ENCODE assay signal across 10 cellular contexts in the genomic region with DNA sequence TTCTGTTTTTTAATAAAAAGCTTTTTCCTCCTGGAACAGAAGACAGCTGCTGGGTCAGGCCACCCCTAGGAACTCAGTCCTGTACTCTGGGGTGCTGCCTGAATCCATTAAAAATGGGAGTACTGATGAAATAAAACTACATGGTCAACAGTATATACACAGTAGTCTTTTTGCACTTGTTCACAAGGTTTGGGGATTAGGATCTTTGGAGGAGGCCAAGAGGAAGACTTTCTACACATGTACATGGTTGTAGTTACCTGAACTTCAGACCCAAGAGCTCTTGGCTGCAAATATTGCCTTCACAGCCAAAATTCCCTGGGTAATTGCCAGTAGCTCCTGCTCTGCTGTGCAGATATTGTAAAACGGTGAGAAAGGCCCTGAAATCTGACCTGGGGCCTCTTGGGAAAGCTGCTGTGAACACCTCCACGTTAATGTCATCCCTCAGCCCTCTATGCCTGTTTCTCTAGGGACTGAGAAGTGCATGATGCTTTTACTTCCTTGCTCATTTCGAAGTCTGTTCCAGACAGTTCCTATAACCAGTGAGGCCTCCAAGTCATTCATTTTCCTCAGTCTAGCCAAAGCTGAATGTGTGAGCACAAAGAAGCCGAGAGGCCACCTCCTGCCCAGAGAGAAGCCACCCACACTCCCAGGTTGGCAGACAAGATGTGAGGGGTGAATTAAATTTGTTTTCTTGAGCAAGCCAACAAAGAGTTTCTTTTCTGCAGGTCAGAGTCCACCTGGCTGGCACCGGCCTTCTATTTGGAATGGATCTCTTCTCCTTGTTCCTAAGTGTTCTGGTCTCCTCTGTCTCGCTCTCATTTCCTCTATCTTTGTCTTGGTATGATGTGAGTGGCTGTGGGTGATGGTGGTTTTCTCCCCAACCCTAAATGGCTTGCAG. TPM values are rescaled to one million over a fixed set of nuclear protein-coding genes. Genes with fewer than 3 reads are reported as not detected.
DNase-seq lines count a peak whose midpoint lies in the region; ATAC-seq, FAIRE-seq and TF ChIP-seq lines count a peak whose summit lies in the region.
"Had no signal": no experiment of that assay in that cellular context is flagged by ENCODE, and none has a peak within 500 bp of the region (broad histone marks: within the 10 kb centered on the region; RNA-seq: fewer than 3 reads in every experiment).

No MANE protein-coding gene starts in this region.

- H3K4me3 Mint-ChIP-seq in activated naive CD4-positive, alpha-beta T cell treated with anti-CD3 and anti-CD28 coated beads for 36 hours, result no peak overlapping the region

- BruUV-seq in Panc1 (replicated peaks; lab: Mats Ljungman, UMichigan), result no TSS peak
- no TSS peak for BruUV-seq in HepG2 (replicated peaks; lab: Mats Ljungman, UMichigan)

- H4K20me1 ChIP-seq in HepG2 (ENCODE audit: insufficient read depth, low read length), result no peaks in the 10 kb centered on the region

- WGBS in HepG2 (ENCODE audit: low lambda C conversion rate), result 16% methylated on average over 6 of the region's 6 CpGs
- 59 to 60% methylated on average over 5 to 6 of the region's 6 CpGs for whole genome bisulfite sequencing in thyroid gland, 2 donors

- peak overlapping the region; percentile 29 for H3K27ac ChIP-seq in Panc1 (ENCODE audit: low read length)
- peak overlapping the region; percentile 89 for H3K27ac ChIP-seq in HepG2 (ENCODE audit: extremely low read length, insufficient read depth, low read length)
- peak overlapping the region; percentile 18 to 81 (median 70) for H3K27ac ChIP-seq in thyroid gland

- H3K9me3 ChIP-seq in Panc1 (ENCODE audit: control insufficient read depth, insufficient read depth, low read depth, low read length), result no peaks in the 10 kb centered on the region
- no peaks in the 10 kb centered on the region for H3K9me3 ChIP-seq in HepG2 (ENCODE audit: low read length)
- no peaks in the 10 kb centered on the region for H3K9me3 ChIP-seq in thyroid gland

- no peak for DNase-seq in activated naive CD4-positive, alpha-beta T cell treated with anti-CD3 and anti-CD28 coated beads, Interleukin-2, amount 50 U/mL, for 72 hours (ENCODE audit: low spot score in 2 of 2)
- no peak for DNase-seq in activated naive CD4-positive, alpha-beta T cell treated with anti-CD3 and anti-CD28 coated beads for 36 hours
- DNase-seq in Panc1 (ENCODE audit: low read depth, low spot score) (no peak), HepG2 (ENCODE audit: low spot score) (peak; percentile 85), thyroid gland (peak; percentile 49 to 53), H54 (ENCODE audit: insufficient read length, low spot score) (no peak)
- no peak for DNase-seq in activated CD4-positive, CD25-positive, alpha-beta regulatory T cell treated with anti-CD3 and anti-CD28 coated beads, Interleukin-2, amount 50 U/mL, for 72 hours
- no peak for DNase-seq in activated CD8-positive, alpha-beta memory T cell treated with anti-CD3 and anti-CD28 coated beads for 24 hours
- DNase-seq: activated CD8-positive, alpha-beta memory T cell treated with anti-CD3 and anti-CD28 coated beads, Interleukin-2, amount 50 U/mL, for 4 hours had no signal

- TF ChIP-seq EP300 in HepG2 (IDR thresholded peaks at IDR 0.05; ENCODE audit: low read depth in 2 of 2, low read length in 2 of 2), result peak; percentile 27 to 71; a peak in 2 of 4 replicates
- peak; percentile 15; the same call in 1 of the 2 replicates for TF ChIP-seq EP300 in HepG2 (CRISPR knock-in tag; IDR thresholded peaks at IDR 0.05; ENCODE audit: borderline replicate concordance)

- CTCF ChIA-PET in activated naive CD4-positive, alpha-beta T cell treated with anti-CD3 and anti-CD28 coated beads for 36 hours (lab: Charles Lee), result interaction anchor here (1.1 kb wide), 2 partner anchors 10 to 65 kb away, joined by 3 read pairs; no protein-coding TSS in a partner anchor
- CTCF ChIA-PET in Panc1 (lab: Charles Lee), result interaction anchor here (0.5 to 1.5 kb wide), 5 partner anchors 13 to 141 kb away, joined by 3 to 13 read pairs (median 3); no protein-coding TSS in a partner anchor
- CTCF ChIA-PET in HepG2 (lab: Yijun Ruan, JAX; ENCODE audit: low intra/inter-chr PET ratio, low total read pairs), result no interaction called here

- no peak for ATAC-seq in activated naive CD4-positive, alpha-beta T cell treated with anti-CD3 and anti-CD28 coated beads, Interleukin-2, amount 50 U/mL, for 72 hours
- ATAC-seq in Panc1 (0 out of 2 replicates have a peak, but pooled peaks have one; percentile 1), HepG2 (peak; percentile 7)

- POLR2A ChIA-PET in Panc1 (lab: Charles Lee), result interaction anchor here (0.6 kb wide), 3 partner anchors 61 to 1945 kb away, joined by 3 to 6 read pairs (median 4); no protein-coding TSS in a partner anchor
- POLR2A ChIA-PET in HepG2 (lab: Yijun Ruan, JAX), result interaction anchor here (0.8 to 21.3 kb wide), 24 partner anchors 7 to 295 kb away, joined by 3 to 839 read pairs (median 6); a partner anchor contains a TSS

- peak overlapping the region; percentile 66 for H3K9ac ChIP-seq in HepG2 (ENCODE audit: insufficient read depth, low read depth, low read length)

- H3K27me3 ChIP-seq in Panc1 (ENCODE audit: control insufficient read depth, insufficient read depth, low read length) (no peaks in the 10 kb centered on the region), HepG2 (ENCODE audit: control insufficient read depth in 1 of 2, insufficient read depth in 2 of 2, low read length in 2 of 2) (no peaks in the 10 kb centered on the region), thyroid gland (no peaks in the 10 kb centered on the region)

- H3K4me1 ChIP-seq in Panc1 (ENCODE audit: control insufficient read depth, insufficient read depth, low read length) (peaks cover 72% of the 10 kb centered on the region), HepG2 (ENCODE audit: insufficient read depth, low read length) (peaks cover 91% of the 10 kb centered on the region), thyroid gland (peaks cover 63 to 81% of the 10 kb centered on the region in 2 donors)

- in situ Hi-C loops in Panc1 (cut with HindIII; ENCODE audit: low pct_unique_long_range_greater_than_20kb, low sequenced_read_pairs), result no loop called here
- in situ Hi-C loops in HepG2 (cut with HindIII; ENCODE audit: extremely low pct_ligation_motif_present, low pct_unique_long_range_greater_than_20kb), result loop anchor here (5.0 kb wide), 2 partner anchors 64 to 144 kb away; a partner anchor contains a TSS

- H3K27me3 Mint-ChIP-seq in activated naive CD4-positive, alpha-beta T cell treated with anti-CD3 and anti-CD28 coated beads for 36 hours (ENCODE audit: low read depth), result no peaks in the 10 kb centered on the region

- no peaks in the 10 kb centered on the region for H3K9me3 Mint-ChIP-seq in activated naive CD4-positive, alpha-beta T cell treated with anti-CD3 and anti-CD28 coated beads, Interleukin-2, amount 50 U/mL, for 72 hours
- H3K9me3 Mint-ChIP-seq in activated naive CD4-positive, alpha-beta T cell treated with anti-CD3 and anti-CD28 coated beads for 36 hours, result no peaks in the 10 kb centered on the region

- peak; percentile 92 for FAIRE-seq in HepG2 (lab: Jason Lieb, UNC)
- no peak for FAIRE-seq in H54 (lab: Jason Lieb, UNC)
- FAIRE-seq: TTC549 had no signal

- TF ChIP-seq CTCF in Panc1 (IDR thresholded peaks at IDR 0.05) (no peak), HepG2 (CRISPR knock-in tag; IDR thresholded peaks at IDR 0.05) (no peak), thyroid gland (IDR thresholded peaks at IDR 0.05) (no peak)

- H3K79me2 ChIP-seq in HepG2 (ENCODE audit: insufficient read depth, low read length), result peaks cover 6% of the 10 kb centered on the region

- no peak overlapping the region for H3K4me3 ChIP-seq in Panc1 (ENCODE audit: low read depth in 2 of 2, low read length in 2 of 2)
- peak overlapping the region in 1 of 3 experiments; percentile 42; a peak in 1 of 6 replicates for H3K4me3 ChIP-seq in HepG2 (replicated peaks in 1 of 3; ENCODE audit: insufficient read depth in 1 of 3, low read depth in 2 of 3, low read length in 3 of 3)
- H3K4me3 ChIP-seq in thyroid gland (replicated peaks in 1 of 3), result no peak overlapping the region

- TF ChIP-seq POLR2A in HepG2 (IDR thresholded peaks at IDR 0.05; ENCODE audit: insufficient read depth in 1 of 2, low read depth in 2 of 2, low read length in 2 of 2), result peak; percentile 10 to 29; a peak in 2 of 4 replicates
- TF ChIP-seq POLR2A in thyroid gland (IDR thresholded peaks at IDR 0.05), result no peak
- no peak for TF ChIP-seq POLR2A in H54 (IDR thresholded peaks at IDR 0.05; ENCODE audit: low read depth, low read length)

- peak; percentile 9; the same call in 1 of the 2 replicates for TF ChIP-seq RAD21 in HepG2 (CRISPR knock-in tag; IDR thresholded peaks at IDR 0.05)

- peak overlapping the region; percentile 80 for H3K4me2 ChIP-seq in HepG2 (ENCODE audit: low read depth, low read length)

- peaks cover 15% of the 10 kb centered on the region for H3K36me3 ChIP-seq in Panc1 (ENCODE audit: control insufficient read depth, insufficient read depth, low read length)
- peaks cover 9 to 15% of the 10 kb centered on the region in 2 experiments; a peak in 4 of 5 replicates for H3K36me3 ChIP-seq in HepG2 (replicated peaks in 1 of 2; ENCODE audit: control insufficient read depth in 1 of 2, insufficient read depth in 2 of 2, low read length in 2 of 2)
- peaks cover 15% of the 10 kb centered on the region in 2 donors for H3K36me3 ChIP-seq in thyroid gland

- H3K36me3 Mint-ChIP-seq in activated naive CD4-positive, alpha-beta T cell treated with anti-CD3 and anti-CD28 coated beads, Interleukin-2, amount 50 U/mL, for 72 hours, result peaks cover 0 to 10% of the 10 kb centered on the region in 2 donors
- H3K36me3 Mint-ChIP-seq in activated naive CD4-positive, alpha-beta T cell treated with anti-CD3 and anti-CD28 coated beads for 36 hours (ENCODE audit: low read depth), result peaks cover 12% of the 10 kb centered on the region

- no peak overlapping the region for H2AFZ ChIP-seq in HepG2 (ENCODE audit: low read length)

- H3K4me1 Mint-ChIP-seq in activated naive CD4-positive, alpha-beta T cell treated with anti-CD3 and anti-CD28 coated beads for 36 hours (ENCODE audit: low read depth), result peaks cover 5% of the 10 kb centered on the region

- intact Hi-C loops in activated naive CD4-positive, alpha-beta T cell treated with anti-CD3 and anti-CD28 coated beads for 36 hours (cut with micrococcal nuclease), result no loop called here
- intact Hi-C loops in Panc1 (cut with micrococcal nuclease; ENCODE audit: unreplicated experiment) (loop anchor here (5.0 kb wide), 1 partner anchor 209 kb away; no protein-coding TSS in a partner anchor), HepG2 (cut with micrococcal nuclease; ENCODE audit: unreplicated experiment) (no loop called here), thyroid gland (cut with DNase I) (no loop called here)

- peak overlapping the region; percentile 17 to 45 for H3K27ac Mint-ChIP-seq in activated naive CD4-positive, alpha-beta T cell treated with anti-CD3 and anti-CD28 coated beads, Interleukin-2, amount 50 U/mL, for 72 hours
- H3K27ac Mint-ChIP-seq in activated naive CD4-positive, alpha-beta T cell treated with anti-CD3 and anti-CD28 coated beads for 36 hours, result no peak overlapping the region

RNA-seq across cellular contexts. Expression of a gene that starts 15.9 kb away (rescaled TPM):
- total RNA-seq in activated naive CD4-positive, alpha-beta T cell treated with anti-CD3 and anti-CD28 coated beads, Interleukin-2, amount 50 U/mL, for 72 hours, result 10 to 100 TPM in 1 of 2 donors, 1 to 10 TPM in 1; 9.2 to 25.6 TPM
- 10 to 100 TPM; 25.7 to 26.5 TPM for total RNA-seq in activated naive CD4-positive, alpha-beta T cell treated with anti-CD3 and anti-CD28 coated beads for 36 hours
- total RNA-seq in Panc1 (2021; ENCODE audit: unreplicated experiment), result 57.2 TPM
- polyA plus RNA-seq in Panc1 (2012; ENCODE audit: insufficient read length), result 28.2 TPM
- total RNA-seq in HepG2 (2016; rRNA removed; fragmentation: Illumina TruSeq; extraction: Trizol), result 46.4 and 52.4 TPM in 2 replicates
- total RNA-seq in HepG2 (2016; cell fraction: cytosol; rRNA removed; fragmentation: Illumina TruSeq; extraction: Trizol; ENCODE audit: low read depth), result 14.8 and 17.0 TPM in 2 replicates
- 43.9 and 45.1 TPM in 2 replicates for total RNA-seq in HepG2 (2016; cell fraction: insoluble cytoplasmic fraction; rRNA removed; fragmentation: Illumina TruSeq; extraction: Trizol)
- total RNA-seq in HepG2 (2016; cell fraction: membrane; rRNA removed; fragmentation: Illumina TruSeq; extraction: Trizol), result 53.6 and 57.7 TPM in 2 replicates
- 27.7 and 32.1 TPM in 2 replicates for total RNA-seq in HepG2 (2016; cell fraction: nucleus; rRNA removed; fragmentation: Illumina TruSeq; extraction: Trizol)
- 30.2 and 35.0 TPM in 2 replicates for polyA plus RNA-seq in HepG2 (2011; rRNA removed)
- polyA plus RNA-seq in HepG2 (2011; cell fraction: cytosol; rRNA removed), result 20.9 and 27.5 TPM in 2 replicates
- polyA plus RNA-seq in HepG2 (2011; cell fraction: nucleus; rRNA removed), result 14.0 and 17.7 TPM in 2 replicates
- polyA plus RNA-seq in HepG2 (2012), result 25.7 and 26.1 TPM in 2 replicates
- polyA plus RNA-seq in HepG2 (2016; cell fraction: cytosol; fragmentation: Illumina TruSeq; extraction: Trizol; ENCODE audit: low read depth), result 12.7 TPM in 2 replicates
- polyA plus RNA-seq in HepG2 (2016; cell fraction: insoluble cytoplasmic fraction; fragmentation: Illumina TruSeq; extraction: Trizol; ENCODE audit: low read depth), result 37.2 and 46.0 TPM in 2 replicates
- 34.9 and 37.7 TPM in 2 replicates for polyA plus RNA-seq in HepG2 (2016; cell fraction: membrane; fragmentation: Illumina TruSeq; extraction: Trizol; ENCODE audit: low read depth)
- 52.0 and 58.7 TPM in 2 replicates for polyA plus RNA-seq in HepG2 (2016; cell fraction: nucleus; fragmentation: Illumina TruSeq; extraction: Trizol; ENCODE audit: insufficient read depth, low read depth)
- polyA minus RNA-seq in HepG2 (2011; rRNA and poly(A)+ RNA removed; ENCODE audit: low replicate concordance), result 22.7 and 24.6 TPM in 2 replicates
- 31.7 and 31.9 TPM in 2 replicates for polyA minus RNA-seq in HepG2 (2011; cell fraction: cytosol; rRNA and poly(A)+ RNA removed)
- 21.2 and 23.9 TPM in 2 replicates for polyA minus RNA-seq in HepG2 (2011; cell fraction: nucleus; rRNA and poly(A)+ RNA removed)
- 10 to 100 TPM; 29.4 to 40.2 (median 35.1) TPM for total RNA-seq in thyroid gland

RNA-seq across cellular contexts. Expression of a gene that starts 27.6 kb away (rescaled TPM):
- 100 to 1,000 TPM; 128 to 145 TPM for total RNA-seq in activated naive CD4-positive, alpha-beta T cell treated with anti-CD3 and anti-CD28 coated beads, Interleukin-2, amount 50 U/mL, for 72 hours
- total RNA-seq in activated naive CD4-positive, alpha-beta T cell treated with anti-CD3 and anti-CD28 coated beads for 36 hours, result 100 to 1,000 TPM; 120 to 136 TPM
- total RNA-seq in Panc1 (2021; ENCODE audit: unreplicated experiment) (136 TPM), HepG2 (2016; rRNA removed; fragmentation: Illumina TruSeq; extraction: Trizol) (60.2 and 108 TPM in 2 replicates), thyroid gland (100 to 1,000 TPM in 2 of 4 donors, 10 to 100 TPM in 2; 75.2 to 199 (median 140) TPM)
- 97.6 TPM for polyA plus RNA-seq in Panc1 (2012; ENCODE audit: insufficient read length)
- 18.8 and 26.1 TPM in 2 replicates for total RNA-seq in HepG2 (2016; cell fraction: cytosol; rRNA removed; fragmentation: Illumina TruSeq; extraction: Trizol; ENCODE audit: low read depth)
- total RNA-seq in HepG2 (2016; cell fraction: insoluble cytoplasmic fraction; rRNA removed; fragmentation: Illumina TruSeq; extraction: Trizol), result 62.5 and 109 TPM in 2 replicates
- 14.5 and 18.9 TPM in 2 replicates for total RNA-seq in HepG2 (2016; cell fraction: membrane; rRNA removed; fragmentation: Illumina TruSeq; extraction: Trizol)
- 195 TPM in 2 replicates for total RNA-seq in HepG2 (2016; cell fraction: nucleus; rRNA removed; fragmentation: Illumina TruSeq; extraction: Trizol)
- polyA plus RNA-seq in HepG2 (2011; rRNA removed), result 95.9 and 120 TPM in 2 replicates
- 30.0 and 34.7 TPM in 2 replicates for polyA plus RNA-seq in HepG2 (2011; cell fraction: cytosol; rRNA removed)
- 415 and 478 TPM in 2 replicates for polyA plus RNA-seq in HepG2 (2011; cell fraction: nucleus; rRNA removed)
- polyA plus RNA-seq in HepG2 (2012), result 194 and 235 TPM in 2 replicates
- polyA plus RNA-seq in HepG2 (2016; cell fraction: cytosol; fragmentation: Illumina TruSeq; extraction: Trizol; ENCODE audit: low read depth), result 7.1 and 8.6 TPM in 2 replicates
- 136 and 147 TPM in 2 replicates for polyA plus RNA-seq in HepG2 (2016; cell fraction: insoluble cytoplasmic fraction; fragmentation: Illumina TruSeq; extraction: Trizol; ENCODE audit: low read depth)
- polyA plus RNA-seq in HepG2 (2016; cell fraction: membrane; fragmentation: Illumina TruSeq; extraction: Trizol; ENCODE audit: low read depth), result 13.0 and 18.1 TPM in 2 replicates
- polyA plus RNA-seq in HepG2 (2016; cell fraction: nucleus; fragmentation: Illumina TruSeq; extraction: Trizol; ENCODE audit: insufficient read depth, low read depth), result 530 TPM in 2 replicates
- polyA minus RNA-seq in HepG2 (2011; rRNA and poly(A)+ RNA removed; ENCODE audit: low replicate concordance), result 33.0 and 52.4 TPM in 2 replicates
- 14.1 and 14.4 TPM in 2 replicates for polyA minus RNA-seq in HepG2 (2011; cell fraction: cytosol; rRNA and poly(A)+ RNA removed)
- polyA minus RNA-seq in HepG2 (2011; cell fraction: nucleus; rRNA and poly(A)+ RNA removed), result 321 and 363 TPM in 2 replicates

RNA-seq across cellular contexts. Expression of a gene that starts 57.1 kb away (rescaled TPM):
- total RNA-seq in activated naive CD4-positive, alpha-beta T cell treated with anti-CD3 and anti-CD28 coated beads, Interleukin-2, amount 50 U/mL, for 72 hours, result not detected
- not detected for total RNA-seq in activated naive CD4-positive, alpha-beta T cell treated with anti-CD3 and anti-CD28 coated beads for 36 hours
- total RNA-seq in Panc1 (2021; ENCODE audit: unreplicated experiment) (128 TPM), HepG2 (2016; rRNA removed; fragmentation: Illumina TruSeq; extraction: Trizol) (18.0 and 25.2 TPM in 2 replicates), thyroid gland (100 to 1,000 TPM in 2 of 4 donors, 10 to 100 TPM in 2; 51.0 to 189 (median 131) TPM)
- polyA plus RNA-seq in Panc1 (2012; ENCODE audit: insufficient read length), result 188 TPM
- total RNA-seq in HepG2 (2016; cell fraction: cytosol; rRNA removed; fragmentation: Illumina TruSeq; extraction: Trizol; ENCODE audit: low read depth), result 13.3 and 13.8 TPM in 2 replicates
- 14.4 and 28.1 TPM in 2 replicates for total RNA-seq in HepG2 (2016; cell fraction: insoluble cytoplasmic fraction; rRNA removed; fragmentation: Illumina TruSeq; extraction: Trizol)
- 23.1 and 25.2 TPM in 2 replicates for total RNA-seq in HepG2 (2016; cell fraction: membrane; rRNA removed; fragmentation: Illumina TruSeq; extraction: Trizol)
- 38.6 and 38.7 TPM in 2 replicates for total RNA-seq in HepG2 (2016; cell fraction: nucleus; rRNA removed; fragmentation: Illumina TruSeq; extraction: Trizol)
- 50.5 and 50.7 TPM in 2 replicates for polyA plus RNA-seq in HepG2 (2011; rRNA removed)
- 19.0 and 24.0 TPM in 2 replicates for polyA plus RNA-seq in HepG2 (2011; cell fraction: cytosol; rRNA removed)
- polyA plus RNA-seq in HepG2 (2011; cell fraction: nucleus; rRNA removed), result 331 and 391 TPM in 2 replicates
- polyA plus RNA-seq in HepG2 (2012), result 15.7 and 38.4 TPM in 2 replicates
- polyA plus RNA-seq in HepG2 (2016; cell fraction: cytosol; fragmentation: Illumina TruSeq; extraction: Trizol; ENCODE audit: low read depth), result 15.1 and 15.9 TPM in 2 replicates
- polyA plus RNA-seq in HepG2 (2016; cell fraction: insoluble cytoplasmic fraction; fragmentation: Illumina TruSeq; extraction: Trizol; ENCODE audit: low read depth), result 17.3 and 21.5 TPM in 2 replicates
- polyA plus RNA-seq in HepG2 (2016; cell fraction: membrane; fragmentation: Illumina TruSeq; extraction: Trizol; ENCODE audit: low read depth), result 23.7 and 24.5 TPM in 2 replicates
- 84.3 and 87.4 TPM in 2 replicates for polyA plus RNA-seq in HepG2 (2016; cell fraction: nucleus; fragmentation: Illumina TruSeq; extraction: Trizol; ENCODE audit: insufficient read depth, low read depth)
- polyA minus RNA-seq in HepG2 (2011; rRNA and poly(A)+ RNA removed; ENCODE audit: low replicate concordance), result 73.4 and 78.1 TPM in 2 replicates
- polyA minus RNA-seq in HepG2 (2011; cell fraction: cytosol; rRNA and poly(A)+ RNA removed), result 10.9 and 17.8 TPM in 2 replicates
- polyA minus RNA-seq in HepG2 (2011; cell fraction: nucleus; rRNA and poly(A)+ RNA removed), result 61.9 and 63.1 TPM in 2 replicates

Comparison
In these comparisons a context has a peak if more than half of its experiments do, and no peak if none do; other contexts are left out.
1. ATAC-seq: peak in Panc1 (single experiment) and HepG2 (single experiment); none in activated naive CD4-positive, alpha-beta T cell treated with anti-CD3 and anti-CD28 coated beads, Interleukin-2, amount 50 U/mL, for 72 hours (0 of 2).
2. DNase-seq: peak in HepG2 (single experiment) and thyroid gland (2 of 2); none in activated naive CD4-positive, alpha-beta T cell treated with anti-CD3 and anti-CD28 coated beads, Interleukin-2, amount 50 U/mL, for 72 hours (0 of 2), activated naive CD4-positive, alpha-beta T cell treated with anti-CD3 and anti-CD28 coated beads for 36 hours (single experiment), Panc1 (single experiment), activated CD4-positive, CD25-positive, alpha-beta regulatory T cell treated with anti-CD3 and anti-CD28 coated beads, Interleukin-2, amount 50 U/mL, for 72 hours (single experiment), activated CD8-positive, alpha-beta memory T cell treated with anti-CD3 and anti-CD28 coated beads for 24 hours (single experiment) and H54 (single experiment).
3. H3K27ac ChIP-seq: peak in every context shown above with its lines; median percentile 89 in HepG2; 70 in thyroid gland; 29 in Panc1.
4. POLR2A ChIP-seq: peak in HepG2 (2 of 2); none in thyroid gland (0 of 2) and H54 (single experiment).
5. RNA of a gene that starts 57.1 kb away (total RNA-seq): 51.0 to 189 TPM in thyroid gland, 128 TPM in Panc1 (single experiment) and 13.3 to 38.7 TPM in HepG2; not detected in activated naive CD4-positive, alpha-beta T cell treated with anti-CD3 and anti-CD28 coated beads, Interleukin-2, amount 50 U/mL, for 72 hours and not detected in activated naive CD4-positive, alpha-beta T cell treated with anti-CD3 and anti-CD28 coated beads for 36 hours; every median in the first group is over 10 times any median in the second.